ENCODE assay signal across 16 cellular contexts in genomic region chr1:46554236-46555080, GRCh38. TPM values are rescaled to one million over a fixed set of nuclear protein-coding genes. Genes with fewer than 3 reads are reported as not detected.
DNase-seq lines count a peak whose midpoint lies in the region; ATAC-seq lines count a peak whose summit lies in the region.
"Had no signal": no experiment of that assay in that cellular context is flagged by ENCODE, and none has a peak within 500 bp of the region (broad histone marks: within the 10 kb centered on the region; RNA-seq: fewer than 3 reads in every experiment).

No MANE protein-coding gene starts in this region.

- no peaks in the 10 kb centered on the region for H3K9me3 Mint-ChIP-seq in stimulated activated effector memory CD8-positive, alpha-beta T cell treated with anti-CD3 and anti-CD28 coated beads, Interleukin-12 subunit alpha, Interleukin-12 subunit beta, amount 100 ng/mL, for 72 hours
- H3K9me3 Mint-ChIP-seq in activated naive CD8-positive, alpha-beta T cell treated with anti-CD3 and anti-CD28 coated beads for 36 hours: no peaks in the 10 kb centered on the region
- H3K9me3 Mint-ChIP-seq: CD4-positive, CD25-positive, alpha-beta regulatory T cell had no signal

- H3K27ac Mint-ChIP-seq in stimulated activated effector memory CD8-positive, alpha-beta T cell treated with anti-CD3 and anti-CD28 coated beads, Interleukin-12 subunit alpha, Interleukin-12 subunit beta, amount 100 ng/mL, for 72 hours: peak overlapping the region; percentile 61
- no peak overlapping the region for H3K27ac Mint-ChIP-seq in activated naive CD8-positive, alpha-beta T cell treated with anti-CD3 and anti-CD28 coated beads for 36 hours

- no peaks in the 10 kb centered on the region for H3K27me3 Mint-ChIP-seq in activated naive CD8-positive, alpha-beta T cell treated with anti-CD3 and anti-CD28 coated beads for 36 hours
- H3K27me3 Mint-ChIP-seq: CD4-positive, CD25-positive, alpha-beta regulatory T cell had no signal

- no peak for ATAC-seq in stimulated activated effector memory CD8-positive, alpha-beta T cell treated with anti-CD3 and anti-CD28 coated beads, Interleukin-12 subunit alpha, Interleukin-12 subunit beta, amount 100 ng/mL, for 72 hours
- ATAC-seq in HG03565 (IDR thresholded peaks at IDR 0.05; ENCODE audit: unreplicated experiment): no peak
- ATAC-seq: PC-3 had no signal

- peak; percentile 65 for DNase-seq in NCI-H748 (lab: John Stamatoyannopoulos, UW; ENCODE audit: unreplicated experiment)
- DNase-seq in NCI-H748 treated with DMSO at 0.1 percent for 48 hours (lab: John Stamatoyannopoulos, UW): no peak
- DNase-seq in NCI-H1092 treated with DMSO at 0.1 percent for 48 hours (lab: John Stamatoyannopoulos, UW): peak; percentile 46
- peak; percentile 4 for DNase-seq in NCI-H774 (lab: John Stamatoyannopoulos, UW)
- no peak for DNase-seq in stimulated activated effector memory CD8-positive, alpha-beta T cell treated with anti-CD3 and anti-CD28 coated beads, Interleukin-12 subunit alpha, Interleukin-12 subunit beta, amount 100 ng/mL, for 72 hours (ENCODE audit: low spot score in 2 of 2)
- DNase-seq in activated naive CD8-positive, alpha-beta T cell treated with anti-CD3 and anti-CD28 coated beads for 36 hours: no peak
- DNase-seq in SKM-1 treated with dmso at 0.1 percent for 144 hours (lab: John Stamatoyannopoulos, UW; ENCODE audit: unreplicated experiment): no peak
- DNase-seq: ACHN; CD4-positive, CD25-positive, alpha-beta regulatory T cell; HCEC 1CT; MV-4-11; PC-3 had no signal

- no peak overlapping the region for H3K4me3 Mint-ChIP-seq in stimulated activated effector memory CD8-positive, alpha-beta T cell treated with anti-CD3 and anti-CD28 coated beads, Interleukin-12 subunit alpha, Interleukin-12 subunit beta, amount 100 ng/mL, for 72 hours
- no peak overlapping the region for H3K4me3 Mint-ChIP-seq in activated naive CD8-positive, alpha-beta T cell treated with anti-CD3 and anti-CD28 coated beads for 36 hours
- H3K4me3 Mint-ChIP-seq: CD4-positive, CD25-positive, alpha-beta regulatory T cell had no signal

- peaks cover 26% of the 10 kb centered on the region for H3K36me3 Mint-ChIP-seq in stimulated activated effector memory CD8-positive, alpha-beta T cell treated with anti-CD3 and anti-CD28 coated beads, Interleukin-12 subunit alpha, Interleukin-12 subunit beta, amount 100 ng/mL, for 72 hours
- no peaks in the 10 kb centered on the region for H3K36me3 Mint-ChIP-seq in activated naive CD8-positive, alpha-beta T cell treated with anti-CD3 and anti-CD28 coated beads for 36 hours
- H3K36me3 Mint-ChIP-seq: CD4-positive, CD25-positive, alpha-beta regulatory T cell had no signal

- H3K4me1 Mint-ChIP-seq in stimulated activated effector memory CD8-positive, alpha-beta T cell treated with anti-CD3 and anti-CD28 coated beads, Interleukin-12 subunit alpha, Interleukin-12 subunit beta, amount 100 ng/mL, for 72 hours: peaks cover 24% of the 10 kb centered on the region
- peaks cover 6% of the 10 kb centered on the region for H3K4me1 Mint-ChIP-seq in activated naive CD8-positive, alpha-beta T cell treated with anti-CD3 and anti-CD28 coated beads for 36 hours

RNA-seq across cellular contexts. Expression of gene KNCN, which starts 3.0 kb away (rescaled TPM):
- not detected for total RNA-seq in activated naive CD8-positive, alpha-beta T cell treated with anti-CD3 and anti-CD28 coated beads for 36 hours
- total RNA-seq: CD4-positive, CD25-positive, alpha-beta regulatory T cell; HT-29; NCI-H460; PC-3; SJSA1 had no signal

RNA-seq across cellular contexts. Expression of gene MKNK1, which starts 49.6 kb away (rescaled TPM):
- total RNA-seq in activated naive CD8-positive, alpha-beta T cell treated with anti-CD3 and anti-CD28 coated beads for 36 hours: 10 to 100 TPM; 23.0 to 23.4 TPM

Comparison
In these comparisons a context has a peak if more than half of its experiments do, and no peak if none do; other contexts are left out.
1. DNase-seq: peak in NCI-H748 (single experiment), NCI-H1092 treated with DMSO at 0.1 percent for 48 hours (single experiment) and NCI-H774 (single experiment); none in NCI-H748 treated with DMSO at 0.1 percent for 48 hours (single experiment), stimulated activated effector memory CD8-positive, alpha-beta T cell treated with anti-CD3 and anti-CD28 coated beads, Interleukin-12 subunit alpha, Interleukin-12 subunit beta, amount 100 ng/mL, for 72 hours (0 of 2), activated naive CD8-positive, alpha-beta T cell treated with anti-CD3 and anti-CD28 coated beads for 36 hours (single experiment) and SKM-1 treated with dmso at 0.1 percent for 144 hours (single experiment).